8 cellular contexts compared by ENCODE assay signal in genomic region chr3:67654099-67654831, GRCh38. TPM values are rescaled to one million over a fixed set of nuclear protein-coding genes. Genes with fewer than 3 reads are reported as not detected.
A peak's percentile ranks its signal among the peaks of the same experiment; 100 is the strongest.
DNase-seq lines count a peak whose midpoint lies in the region; ATAC-seq and TF ChIP-seq lines count a peak whose summit lies in the region.

SUCLG2 (minus strand) TSS chr3:67654612; CDS start chr3:67654586, 26 bp downstream.

- H3K4me1 ChIP-seq in HUES64 (ENCODE audit: insufficient read depth, low read length) = peaks cover 14% of the 10 kb centered on the region; the same call in 1 of the 2 replicates
- peaks cover 8% of the 10 kb centered on the region for H3K4me1 ChIP-seq in stomach smooth muscle (ENCODE audit: control insufficient read depth, insufficient read depth, low read length)

- H3K36me3 ChIP-seq in HUES64 (ENCODE audit: insufficient read depth, low read length) (no peaks in the 10 kb centered on the region), stomach smooth muscle (ENCODE audit: control insufficient read depth in 2 of 2, insufficient read depth in 2 of 2, low read length in 2 of 2) (no peaks in the 10 kb centered on the region)

- peak within 1 kb of the TSS; percentile 64 for H3K27ac Mint-ChIP-seq in neural crest cell (ENCODE audit: unreplicated experiment)

- no peaks in the 10 kb centered on the region for H3K9me3 ChIP-seq in HUES64 (ENCODE audit: insufficient read depth, low read depth, low read length)
- H3K9me3 ChIP-seq in stomach smooth muscle (ENCODE audit: control insufficient read depth in 2 of 2, low read length in 2 of 2) = no peaks in the 10 kb centered on the region

- H3K9ac ChIP-seq in HUES64 (ENCODE audit: low read depth, low read length) (peak within 1 kb of the TSS; percentile 93), stomach smooth muscle (ENCODE audit: low read length in 2 of 2) (peak within 1 kb of the TSS; percentile 83 to 95)

- H3K27me3 Mint-ChIP-seq in neural crest cell (ENCODE audit: low read depth) = no peaks in the 10 kb centered on the region

- ATAC-seq in GM21423 (IDR thresholded peaks at IDR 0.05; ENCODE audit: unreplicated experiment) = peak; percentile 60

- POLR2A ChIA-PET in RWPE1 (lab: Yijun Ruan, JAX; ENCODE audit: low non-redundant PET) = no interaction called here

- H3K4me1 Mint-ChIP-seq in neural crest cell = peaks cover 51% of the 10 kb centered on the region

- H3K27ac ChIP-seq in HUES64 (ENCODE audit: low read depth, low read length) (peak within 1 kb of the TSS; percentile 91), RWPE1 (peak within 1 kb of the TSS; percentile 90), stomach smooth muscle (ENCODE audit: low read length) (peak within 1 kb of the TSS; percentile 85)

- CTCF ChIA-PET in RWPE1 (lab: Yijun Ruan, JAX) = no interaction called here

- DNase-seq in DMS153 treated with DMSO at 0.1 percent for 48 hours (lab: John Stamatoyannopoulos, UW; ENCODE audit: unreplicated experiment) (peak; percentile 17), RWPE1 (ENCODE audit: low spot score) (peak; percentile 59), fibroblast of the conjunctiva (ENCODE audit: low read depth) (peak; percentile 71), neural crest cell (ENCODE audit: low read depth, low spot score) (peak; percentile 77)
- DNase-seq in activated effector memory CD4-positive, alpha-beta T cell treated with anti-CD3 and anti-CD28 coated beads, Interleukin-2, amount 50 U/mL, for 16 hours = peak; percentile 93

- peaks cover 16% of the 10 kb centered on the region for H3K36me3 Mint-ChIP-seq in neural crest cell (ENCODE audit: low read depth)

- H3K4me3 ChIP-seq in HUES64 (ENCODE audit: low read length) (peak within 1 kb of the TSS; percentile 73), stomach smooth muscle (ENCODE audit: low read length in 2 of 2) (peak within 1 kb of the TSS; percentile 68 to 95)

- peak within 1 kb of the TSS; percentile 88 for H3K4me3 Mint-ChIP-seq in neural crest cell

- TF ChIP-seq CTCF in RWPE1 (conservative IDR thresholded peaks at IDR 0.05; ENCODE audit: low read depth) (no peak), neural crest cell (conservative IDR thresholded peaks at IDR 0.05) (no peak)

- H3K27me3 ChIP-seq in HUES64 (ENCODE audit: insufficient read depth, low read length) = no peaks in the 10 kb centered on the region
- H3K27me3 ChIP-seq in stomach smooth muscle (ENCODE audit: control insufficient read depth in 1 of 2, insufficient read depth in 2 of 2, low read length in 2 of 2) = no peaks in the 10 kb centered on the region

- WGBS in HUES64 = 2% methylated on average over 66 of the region's 66 CpGs

- H3K9me3 Mint-ChIP-seq in neural crest cell = peaks cover 9% of the 10 kb centered on the region

RNA-seq across cellular contexts. Expression of gene SUCLG2, which starts in this region (rescaled TPM):
- polyA plus RNA-seq in HUES64 (2013, experiment 1 of 2) = 34.7 TPM
- polyA plus RNA-seq in HUES64 (2013, experiment 2 of 2) = 47.1 TPM
- 36.4 and 39.3 TPM in 2 replicates for total RNA-seq in neural crest cell

Comparison
In these comparisons a context has a peak if more than half of its experiments do, and no peak if none do; other contexts are left out.
1. Peak in every context shown above with its lines: DNase-seq, ATAC-seq, H3K4me3 ChIP-seq and H3K27ac ChIP-seq.
2. DNase-seq: peak in every context shown above with its lines; median percentile 93 in activated effector memory CD4-positive, alpha-beta T cell treated with anti-CD3 and anti-CD28 coated beads, Interleukin-2, amount 50 U/mL, for 16 hours; 77 in neural crest cell; 71 in fibroblast of the conjunctiva; 59 in RWPE1; 17 in DMS153 treated with DMSO at 0.1 percent for 48 hours.